Comparison of ENCODE assay signal across 22 cellular contexts in genomic region chr15:90773485-90773884, GRCh38. TPM values are rescaled to one million over a fixed set of nuclear protein-coding genes. Genes with fewer than 3 reads are reported as not detected.
DNase-seq lines count a peak whose midpoint lies in the region; ATAC-seq, FAIRE-seq and TF ChIP-seq lines count a peak whose summit lies in the region.
"Had no signal": no experiment of that assay in that cellular context is flagged by ENCODE, and none has a peak within 500 bp of the region (broad histone marks: within the 10 kb centered on the region; RNA-seq: fewer than 3 reads in every experiment).

No MANE protein-coding gene starts in this region.

- no peaks in the 10 kb centered on the region for H3K27me3 Mint-ChIP-seq in WTC11 (ENCODE audit: low read depth)
- H3K27me3 Mint-ChIP-seq in mesothelial cell of epicardium (ENCODE audit: low read depth) = no peaks in the 10 kb centered on the region
- H3K27me3 Mint-ChIP-seq: B cell; CD4-positive, CD25-positive, alpha-beta regulatory T cell had no signal

- no peak overlapping the region for H3K4me2 ChIP-seq in A549
- no peak overlapping the region for H3K4me2 ChIP-seq in osteoblast (ENCODE audit: insufficient read depth, low read length)
- H3K4me2 ChIP-seq: BLaER1 had no signal

- no peak for DNase-seq in A549 (ENCODE audit: low read depth in 1 of 2, low spot score in 1 of 2)
- DNase-seq in WTC11 (ENCODE audit: low spot score) = no peak
- DNase-seq in osteoblast (ENCODE audit: insufficient read length, low spot score, missing footprints) = no peak
- DNase-seq in COR-L47 (lab: John Stamatoyannopoulos, UW) = no peak
- DNase-seq in mesothelial cell of epicardium (ENCODE audit: low spot score in 2 of 2, unreplicated experiment in 2 of 2) = no peak
- DNase-seq: 8988T; CD4-positive, CD25-positive, alpha-beta regulatory T cell; CD8-positive, alpha-beta T cell; DMS 273 treated with DMSO at 0.1 percent for 48 hours; DMS53; DMS79 treated with DMSO at 0.1 percent for 48 hours; GF-D8; GOT3 had no signal

- CTCF ChIA-PET in A549 (lab: Yijun Ruan, JAX) (interaction anchor here (0.6 to 1.8 kb wide), 5 partner anchors 9 to 834 kb away, joined by 3 to 4 read pairs (median 3); no protein-coding TSS in a partner anchor), HEK293 (lab: Yijun Ruan, JAX) (interaction anchor here (0.6 kb wide), 1 partner anchor 112 kb away, joined by 3 read pairs; no protein-coding TSS in a partner anchor), WTC11 (lab: Charles Lee) (interaction anchor here (0.7 kb wide), 1 partner anchor 267 kb away, joined by 3 read pairs; no protein-coding TSS in a partner anchor)

- 98% methylated on average over 1 of the region's 1 CpG for WGBS in A549 (ENCODE audit: missing lambda C conversion rate)

- POLR2A ChIA-PET in A549 (lab: Yijun Ruan, JAX) = no interaction called here
- POLR2A ChIA-PET in HEK293 (lab: Yijun Ruan, JAX) = no interaction called here
- POLR2A ChIA-PET in WTC11 (lab: Charles Lee) = no interaction called here

- peak overlapping the region; percentile 69 for H2AFZ ChIP-seq in osteoblast (ENCODE audit: low read length)

- H4K20me1 ChIP-seq in osteoblast (ENCODE audit: insufficient read depth, low read length) = no peaks in the 10 kb centered on the region
- H4K20me1 ChIP-seq: BLaER1 had no signal

- peak; percentile 39 for FAIRE-seq in A549 (lab: Jason Lieb, UNC)
- FAIRE-seq: D721Med, GM12892, H54 had no signal

- no peak for TF ChIP-seq POLR2A in A549 (IDR thresholded peaks at IDR 0.05; ENCODE audit: low read length)

- ATAC-seq in A549 (no peak), WTC11 (no peak), HG03095 (IDR thresholded peaks at IDR 0.05; ENCODE audit: unreplicated experiment) (no peak)
- ATAC-seq: CD8-positive, alpha-beta T cell had no signal

- H3K27ac Mint-ChIP-seq in WTC11 (peak overlapping the region; percentile 14; the same call in 1 of the 2 replicates), mesothelial cell of epicardium (no peak overlapping the region)
- H3K27ac Mint-ChIP-seq: B cell; CD4-positive, CD25-positive, alpha-beta regulatory T cell; CD8-positive, alpha-beta T cell had no signal

- H3K4me1 ChIP-seq in A549 = peaks cover 12% of the 10 kb centered on the region
- no peaks in the 10 kb centered on the region for H3K4me1 ChIP-seq in HEK293 (ENCODE audit: control insufficient read depth, insufficient read depth, low read length)
- H3K4me1 ChIP-seq in osteoblast (ENCODE audit: insufficient read depth, low read length) = peaks cover 8% of the 10 kb centered on the region
- H3K4me1 ChIP-seq: BLaER1 had no signal

- H3K9me3 ChIP-seq in A549 = no peaks in the 10 kb centered on the region
- H3K9me3 ChIP-seq in HEK293 (ENCODE audit: control insufficient read depth, insufficient read depth, low read depth, low read length) = no peaks in the 10 kb centered on the region
- H3K9me3 ChIP-seq in osteoblast (ENCODE audit: low read depth, low read length) = no peaks in the 10 kb centered on the region
- H3K9me3 ChIP-seq: BLaER1, HAP-1 had no signal

- H3K4me1 Mint-ChIP-seq in WTC11 = no peaks in the 10 kb centered on the region
- H3K4me1 Mint-ChIP-seq in mesothelial cell of epicardium = peaks cover 8% of the 10 kb centered on the region
- H3K4me1 Mint-ChIP-seq: B cell had no signal

- TF ChIP-seq CTCF in A549 (IDR thresholded peaks at IDR 0.05) (no peak), HEK293 (tag by site-specific recombination; IDR thresholded peaks at IDR 0.05) (no peak), WTC11 (IDR thresholded peaks at IDR 0.05) (no peak), osteoblast (IDR thresholded peaks at IDR 0.05; ENCODE audit: extremely low read depth, low read depth, low read length) (no peak), mesothelial cell of epicardium (IDR thresholded peaks at IDR 0.05; ENCODE audit: unreplicated experiment) (no peak)

- H3K36me3 Mint-ChIP-seq in WTC11 (peaks cover 43% of the 10 kb centered on the region), mesothelial cell of epicardium (peaks cover 14% of the 10 kb centered on the region)

- no peak for TF ChIP-seq RAD21 in A549 (conservative IDR thresholded peaks at IDR 0.05 in 1 of 2, IDR thresholded peaks at IDR 0.05 in 1 of 2)

- no peak overlapping the region for H3K4me3 Mint-ChIP-seq in WTC11
- H3K4me3 Mint-ChIP-seq in mesothelial cell of epicardium = no peak overlapping the region
- H3K4me3 Mint-ChIP-seq: B cell; CD4-positive, CD25-positive, alpha-beta regulatory T cell; CD8-positive, alpha-beta T cell had no signal

- peaks cover 49 to 76% of the 10 kb centered on the region in 2 experiments for H3K36me3 ChIP-seq in HEK293 (ENCODE audit: control insufficient read depth in 2 of 2, insufficient read depth in 1 of 2, low read length in 2 of 2)
- no peaks in the 10 kb centered on the region for H3K36me3 ChIP-seq in osteoblast (ENCODE audit: insufficient read depth, low read length)

- no peak for TF ChIP-seq EP300 in A549 (IDR thresholded peaks at IDR 0.05)

- no peaks in the 10 kb centered on the region for H3K27me3 ChIP-seq in osteoblast (ENCODE audit: insufficient read depth, low read length)
- H3K27me3 ChIP-seq: BLaER1 had no signal

- no peaks in the 10 kb centered on the region for H3K79me2 ChIP-seq in osteoblast (ENCODE audit: insufficient read depth, low read length)

- H3K9me3 Mint-ChIP-seq in WTC11 = no peaks in the 10 kb centered on the region
- H3K9me3 Mint-ChIP-seq in mesothelial cell of epicardium = no peaks in the 10 kb centered on the region
- H3K9me3 Mint-ChIP-seq: CD4-positive, CD25-positive, alpha-beta regulatory T cell; CD8-positive, alpha-beta T cell had no signal

- H3K27ac ChIP-seq in A549 (no peak overlapping the region), HEK293 (ENCODE audit: extremely low read depth, low read depth, low read length) (no peak overlapping the region), osteoblast (ENCODE audit: low read depth, low read length) (no peak overlapping the region)
- H3K27ac ChIP-seq: BLaER1, C4-2B had no signal

- H3K4me3 ChIP-seq in A549 (no peak overlapping the region), HEK293 (ENCODE audit: low read depth, low read length) (no peak overlapping the region), osteoblast (ENCODE audit: insufficient read depth, low read length) (no peak overlapping the region)
- H3K4me3 ChIP-seq: BLaER1, HAP-1 had no signal

TF ChIP-seq in A549, 52 proteins besides CTCF, POLR2A, EP300 and RAD21 (continues in another document):
- no peak for TF ChIP-seq RNF2 (IDR thresholded peaks at IDR 0.05; ENCODE audit: borderline replicate concordance, low read depth)
- TF ChIP-seq ZFP36 (IDR thresholded peaks at IDR 0.05; ENCODE audit: borderline replicate concordance, partially characterized antibody) = no peak
- no peak for TF ChIP-seq JUNB (IDR thresholded peaks at IDR 0.05)
- TF ChIP-seq GATA3 (IDR thresholded peaks at IDR 0.05; ENCODE audit: borderline replicate concordance) = no peak
- no peak for TF ChIP-seq ELK1 (IDR thresholded peaks at IDR 0.05; ENCODE audit: low read depth, low read length)

TF ChIP-seq in HEK293, 187 proteins besides CTCF, POLR2A, EP300 and RAD21:
- TF ChIP-seq PRDM1 (tag by site-specific recombination; IDR thresholded peaks at IDR 0.05) = peak; percentile 93
- no peak for TF ChIP-seq ZFP3 (tag by site-specific recombination; IDR thresholded peaks at IDR 0.05; ENCODE audit: low read depth)
- no peak for TF ChIP-seq IKZF3 (tag by site-specific recombination; IDR thresholded peaks at IDR 0.05)
- no peak for TF ChIP-seq SALL2 (tag by site-specific recombination; IDR thresholded peaks at IDR 0.05; ENCODE audit: borderline replicate concordance)
- TF ChIP-seq ZNF37A (tag by site-specific recombination; IDR thresholded peaks at IDR 0.05) = no peak

TF ChIP-seq in WTC11, 78 proteins besides CTCF, POLR2A, EP300 and RAD21 (continues in another document):
- no peak for TF ChIP-seq ZBTB43 (CRISPR knock-in tag; IDR thresholded peaks at IDR 0.05)
- no peak for TF ChIP-seq NFE2L1 (CRISPR knock-in tag; IDR thresholded peaks at IDR 0.05)
- TF ChIP-seq, protein P1, sequence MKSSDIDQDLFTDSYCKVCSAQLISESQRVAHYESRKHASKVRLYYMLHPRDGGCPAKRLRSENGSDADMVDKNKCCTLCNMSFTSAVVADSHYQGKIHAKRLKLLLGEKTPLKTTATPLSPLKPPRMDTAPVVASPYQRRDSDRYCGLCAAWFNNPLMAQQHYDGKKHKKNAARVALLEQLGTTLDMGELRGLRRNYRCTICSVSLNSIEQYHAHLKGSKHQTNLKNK (CRISPR knock-in tag; IDR thresholded peaks at IDR 0.05) = no peak

RNA-seq across cellular contexts. Expression of gene BLM, which starts 56.3 kb away (rescaled TPM):
- polyA plus RNA-seq in A549 (2011; rRNA removed) (14.5 and 15.2 TPM in 2 replicates), A549 (2017; fragmentation: RNase III; extraction: RNeasy Plus Mini Kit Qiagen cat#74134 plus additional on column Dnase treatment) (8.6 to 10.5 TPM (median 10.2 TPM) in 3 replicates)
- 6.3 and 6.5 TPM in 2 replicates for polyA plus RNA-seq in A549 (2012; cell fraction: cytosol; rRNA removed)
- 6.2 and 9.2 TPM in 2 replicates for polyA plus RNA-seq in A549 (2012; cell fraction: nucleus; rRNA removed)
- 19.5 and 21.5 TPM in 2 replicates for polyA minus RNA-seq in A549 (2011; rRNA and poly(A)+ RNA removed)
- total RNA-seq in WTC11 (2021) (29.9 to 40.5 TPM (median 34.8 TPM) in 3 replicates), osteoblast (1.4 and 1.5 TPM in 2 replicates), mesothelial cell of epicardium (11.2 to 13.4 TPM (median 12.9 TPM) in 3 replicates)
